In the genomic region with DNA sequence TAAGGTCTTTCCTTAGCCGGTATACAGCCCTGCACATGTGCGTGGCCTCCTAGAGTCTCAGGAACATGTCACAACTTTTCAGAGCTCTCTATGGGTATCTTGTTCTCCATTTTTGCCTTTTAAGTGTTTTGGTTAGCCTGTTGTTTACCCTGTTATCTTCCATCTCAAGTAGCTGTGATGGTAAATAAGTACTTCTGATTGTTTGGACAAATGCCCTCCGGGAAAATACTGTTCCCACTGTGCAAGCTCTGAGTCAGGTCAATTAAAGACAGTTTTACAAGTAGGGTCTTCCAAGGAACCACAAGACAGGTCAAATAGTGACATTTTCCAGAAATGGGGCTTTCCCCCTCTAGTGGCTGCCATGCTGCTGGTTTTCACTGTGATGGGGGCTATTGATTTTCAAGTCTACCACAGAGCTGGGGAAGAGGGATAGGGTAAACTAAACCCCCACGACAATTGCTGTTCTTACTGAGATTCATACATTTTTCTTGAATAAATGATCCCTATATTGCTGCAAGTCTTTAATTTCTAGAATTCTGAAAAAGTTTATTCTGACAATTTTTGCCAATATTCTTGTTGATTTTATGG, we compare ENCODE assay signal across 15 cellular contexts. TPM values are rescaled to one million over a fixed set of nuclear protein-coding genes. Genes with fewer than 3 reads are reported as not detected.
DNase-seq lines count a peak whose midpoint lies in the region; ATAC-seq and TF ChIP-seq lines count a peak whose summit lies in the region.
"Had no signal": no experiment of that assay in that cellular context is flagged by ENCODE, and none has a peak within 500 bp of the region (broad histone marks: within the 10 kb centered on the region; RNA-seq: fewer than 3 reads in every experiment).

No MANE protein-coding gene starts in this region.

- no peak overlapping the region for H3K4me2 ChIP-seq in mammary epithelial cell (ENCODE audit: insufficient read depth, low read depth, low read length)
- H3K4me2 ChIP-seq: KMS-11 had no signal

- H3K4me1 Mint-ChIP-seq in MCF 10A (ENCODE audit: insufficient read depth, unreplicated experiment) (peaks cover 13% of the 10 kb centered on the region), chondrocyte (ENCODE audit: low read depth) (peaks cover 18% of the 10 kb centered on the region)
- peaks cover 34 to 59% of the 10 kb centered on the region in 2 donors for H3K4me1 Mint-ChIP-seq in stimulated activated naive B cell treated with anti-CD40 and anti-IgM and Interleukin-4, amounts not matched to agents 10 μg/mL and 1 μg/mL and 100 μg/mL, for 72 hours
- peaks cover 17 to 57% (median 52%) of the 10 kb centered on the region in 4 donors for H3K4me1 Mint-ChIP-seq in naive thymus-derived CD8-positive, alpha-beta T cell

- H3K4me3 Mint-ChIP-seq in MCF 10A (ENCODE audit: unreplicated experiment) (no peak overlapping the region), chondrocyte (ENCODE audit: unreplicated experiment) (no peak overlapping the region)
- peak overlapping the region; percentile 29 to 48 for H3K4me3 Mint-ChIP-seq in stimulated activated naive B cell treated with anti-CD40 and anti-IgM and Interleukin-4, amounts not matched to agents 10 μg/mL and 1 μg/mL and 100 μg/mL, for 72 hours
- H3K4me3 Mint-ChIP-seq in naive thymus-derived CD8-positive, alpha-beta T cell, result no peak overlapping the region
- H3K4me3 Mint-ChIP-seq: activated CD4-positive, alpha-beta T cell treated with anti-CD3 and anti-CD28 coated beads, Interleukin-2, amount 10 ng/mL, durations not matched to agents 7 days and 5 days had no signal

- H3K79me2 ChIP-seq in mammary epithelial cell (ENCODE audit: insufficient read depth, low read length), result no peaks in the 10 kb centered on the region

- in situ Hi-C loops in mammary epithelial cell (cut with MboI; ENCODE audit: low sequenced_read_pairs in 2 of 2), result no loop called here

- H3K27me3 Mint-ChIP-seq in MCF 10A (ENCODE audit: insufficient read depth, unreplicated experiment), result no peaks in the 10 kb centered on the region
- H3K27me3 Mint-ChIP-seq in chondrocyte (ENCODE audit: low read depth), result no peaks in the 10 kb centered on the region
- H3K27me3 Mint-ChIP-seq in stimulated activated naive B cell treated with anti-CD40 and anti-IgM and Interleukin-4, amounts not matched to agents 10 μg/mL and 1 μg/mL and 100 μg/mL, for 72 hours, result no peaks in the 10 kb centered on the region
- no peaks in the 10 kb centered on the region for H3K27me3 Mint-ChIP-seq in naive thymus-derived CD8-positive, alpha-beta T cell
- H3K27me3 Mint-ChIP-seq: activated CD4-positive, alpha-beta T cell treated with anti-CD3 and anti-CD28 coated beads, Interleukin-2, amount 10 ng/mL, durations not matched to agents 7 days and 5 days; naive B cell had no signal

- H3K27ac ChIP-seq in mammary epithelial cell (ENCODE audit: insufficient read depth, low read depth, low read length), result no peak overlapping the region
- H3K27ac ChIP-seq: gastrocnemius medialis, KMS-11 had no signal

- no peaks in the 10 kb centered on the region for H3K27me3 ChIP-seq in mammary epithelial cell (ENCODE audit: insufficient read depth, low read length)
- H3K27me3 ChIP-seq: gastrocnemius medialis had no signal

- no peak overlapping the region for H3K9ac ChIP-seq in mammary epithelial cell (ENCODE audit: insufficient read depth, low read length)
- H3K9ac ChIP-seq: KMS-11 had no signal

- peaks cover 31% of the 10 kb centered on the region for H3K4me1 ChIP-seq in mammary epithelial cell (ENCODE audit: insufficient read depth, low read length)

- no peak overlapping the region for H3K4me3 ChIP-seq in mammary epithelial cell (replicated peaks in 1 of 3; ENCODE audit: insufficient read depth in 1 of 3, low read depth in 2 of 3, low read length in 3 of 3)
- no peak overlapping the region for H3K4me3 ChIP-seq in NB4 (ENCODE audit: low read depth, low read length)
- H3K4me3 ChIP-seq: gastrocnemius medialis had no signal

- no peaks in the 10 kb centered on the region for H4K20me1 ChIP-seq in mammary epithelial cell (ENCODE audit: insufficient read depth, low read length)

- peak overlapping the region; percentile 47 for H2AFZ ChIP-seq in mammary epithelial cell (ENCODE audit: low read depth, low read length)

- no peak overlapping the region for H3K27ac Mint-ChIP-seq in MCF 10A (ENCODE audit: low read depth, unreplicated experiment)
- no peak overlapping the region for H3K27ac Mint-ChIP-seq in chondrocyte (ENCODE audit: unreplicated experiment)
- peak overlapping the region; percentile 69 for H3K27ac Mint-ChIP-seq in stimulated activated naive B cell treated with anti-CD40 and anti-IgM and Interleukin-4, amounts not matched to agents 10 μg/mL and 1 μg/mL and 100 μg/mL, for 72 hours
- peak overlapping the region in 1 of 10 donors; percentile 59 for H3K27ac Mint-ChIP-seq in naive thymus-derived CD8-positive, alpha-beta T cell
- H3K27ac Mint-ChIP-seq: activated CD4-positive, alpha-beta T cell treated with anti-CD3 and anti-CD28 coated beads, Interleukin-2, amount 10 ng/mL, durations not matched to agents 7 days and 5 days had no signal

- DNase-seq in mammary epithelial cell (no peak), MCF 10A (ENCODE audit: unreplicated experiment) (no peak), NB4 (ENCODE audit: low read depth) (peak; percentile 21), chondrocyte (ENCODE audit: low spot score) (no peak), activated gamma-delta T cell treated with Interleukin-2 at 50 U/mL for 16 hours (no peak)
- DNase-seq in stimulated activated naive B cell treated with anti-CD40 and anti-IgM and Interleukin-4, amounts not matched to agents 10 μg/mL and 1 μg/mL and 100 μg/mL, for 72 hours, result no peak
- no peak for DNase-seq in naive thymus-derived CD8-positive, alpha-beta T cell
- DNase-seq: activated CD4-positive, alpha-beta T cell treated with anti-CD3 and anti-CD28 coated beads, Interleukin-2, amount 10 ng/mL, durations not matched to agents 7 days and 5 days; activated effector memory CD4-positive, alpha-beta T cell treated with Interleukin-2 at 50 U/mL for 16 hours; gastrocnemius medialis; GOT3; naive B cell; NCI-H748 treated with DMSO at 0.1 percent for 48 hours had no signal

- H3K9me3 Mint-ChIP-seq in MCF 10A (ENCODE audit: unreplicated experiment) (no peaks in the 10 kb centered on the region), chondrocyte (ENCODE audit: low read depth) (no peaks in the 10 kb centered on the region)
- H3K9me3 Mint-ChIP-seq in stimulated activated naive B cell treated with anti-CD40 and anti-IgM and Interleukin-4, amounts not matched to agents 10 μg/mL and 1 μg/mL and 100 μg/mL, for 72 hours, result peaks cover 0 to 3% of the 10 kb centered on the region in 2 donors
- H3K9me3 Mint-ChIP-seq in naive thymus-derived CD8-positive, alpha-beta T cell, result no peaks in the 10 kb centered on the region
- H3K9me3 Mint-ChIP-seq: activated CD4-positive, alpha-beta T cell treated with anti-CD3 and anti-CD28 coated beads, Interleukin-2, amount 10 ng/mL, durations not matched to agents 7 days and 5 days had no signal

- CTCF ChIA-PET in mammary epithelial cell (lab: Charles Lee; ENCODE audit: low non-redundant PET), result no interaction called here
- CTCF ChIA-PET in MCF 10A (lab: Yijun Ruan, JAX), result interaction anchor here (0.6 to 1.2 kb wide), 4 partner anchors 10 to 466 kb away, joined by 3 to 4 read pairs (median 3); no protein-coding TSS in a partner anchor

- no peak for TF ChIP-seq POLR2A in NB4 (IDR thresholded peaks at IDR 0.05; ENCODE audit: extremely low read depth, insufficient read length)

- 96% methylated on average over 4 of the region's 4 CpGs for WGBS in mammary epithelial cell (ENCODE audit: low coverage, missing lambda C conversion rate)

- H3K36me3 ChIP-seq in mammary epithelial cell (ENCODE audit: insufficient read depth, low read length), result no peaks in the 10 kb centered on the region
- H3K36me3 ChIP-seq: gastrocnemius medialis had no signal

- POLR2A ChIA-PET in MCF 10A (lab: Yijun Ruan, JAX), result interaction anchor here (1.0 kb wide), 1 partner anchor 16 kb away, joined by 4 read pairs; no protein-coding TSS in a partner anchor
- POLR2A ChIA-PET in naive thymus-derived CD8-positive, alpha-beta T cell (lab: Charles Lee), result interaction anchor here (0.5 to 0.6 kb wide), 2 partner anchors 1043 to 1154 kb away, joined by 3 to 6 read pairs; no protein-coding TSS in a partner anchor

- dilution Hi-C loops in mammary epithelial cell (cut with HindIII; ENCODE audit: low sequenced_read_pairs), result no loop called here

- no peak for ATAC-seq in stimulated activated naive B cell treated with anti-CD40 and anti-IgM and Interleukin-4, amounts not matched to agents 10 μg/mL and 1 μg/mL and 100 μg/mL, for 72 hours (replicated peaks)
- ATAC-seq in naive thymus-derived CD8-positive, alpha-beta T cell, result no peak
- no peak for ATAC-seq in HG03469 (IDR thresholded peaks at IDR 0.05; ENCODE audit: unreplicated experiment)
- ATAC-seq: gastrocnemius medialis had no signal

- H3K36me3 Mint-ChIP-seq in MCF 10A (ENCODE audit: insufficient read depth, unreplicated experiment) (peaks cover 6% of the 10 kb centered on the region), chondrocyte (ENCODE audit: low read depth) (no peaks in the 10 kb centered on the region)
- H3K36me3 Mint-ChIP-seq in stimulated activated naive B cell treated with anti-CD40 and anti-IgM and Interleukin-4, amounts not matched to agents 10 μg/mL and 1 μg/mL and 100 μg/mL, for 72 hours, result peaks cover 4 to 18% of the 10 kb centered on the region in 2 donors
- no peaks in the 10 kb centered on the region for H3K36me3 Mint-ChIP-seq in naive thymus-derived CD8-positive, alpha-beta T cell
- H3K36me3 Mint-ChIP-seq: naive B cell had no signal

- no peaks in the 10 kb centered on the region for H3K9me3 ChIP-seq in mammary epithelial cell (replicated peaks; ENCODE audit: insufficient read depth, low read length)
- H3K9me3 ChIP-seq: gastrocnemius medialis had no signal

- intact Hi-C loops in mammary epithelial cell (cut with micrococcal nuclease), result loop anchor here (5.0 kb wide), 1 partner anchor 108 kb away; a partner anchor contains a TSS
- intact Hi-C loops in MCF 10A (cut with micrococcal nuclease), result no loop called here

- BruUV-seq in mammary epithelial cell (replicated peaks; lab: Mats Ljungman, UMichigan) (no TSS peak), MCF 10A (replicated peaks; lab: Mats Ljungman, UMichigan) (no TSS peak)

- TF ChIP-seq CTCF in mammary epithelial cell (conservative IDR thresholded peaks at IDR 0.05 in 1 of 2, IDR thresholded peaks at IDR 0.05 in 1 of 2; ENCODE audit: extremely low read depth in 1 of 2, insufficient read depth in 1 of 2, low read depth in 1 of 2, low read length in 2 of 2) (peak in 1 of 2 donors; percentile 9), MCF 10A (IDR thresholded peaks at IDR 0.05; ENCODE audit: unreplicated experiment) (no peak), NB4 (IDR thresholded peaks at IDR 0.05; ENCODE audit: low read depth, low read length) (peak; percentile 15), chondrocyte (IDR thresholded peaks at IDR 0.05) (peak; percentile 41)

RNA-seq across cellular contexts. Expression of a gene that starts 4.3 kb away (rescaled TPM):
- total RNA-seq in mammary epithelial cell (1 to 10 TPM; 2.8 to 3.5 TPM), MCF 10A (2022) (10.0 and 12.7 TPM in 2 replicates), chondrocyte (3.3 to 7.0 TPM (median 3.9 TPM) in 3 replicates)
- 1.3 TPM for polyA plus RNA-seq in mammary epithelial cell
- polyA minus RNA-seq in mammary epithelial cell, result not detected
- 10 to 100 TPM; 12.1 TPM for total RNA-seq in naive thymus-derived CD8-positive, alpha-beta T cell
- polyA plus RNA-seq in naive thymus-derived CD8-positive, alpha-beta T cell, result 10 to 100 TPM in 1 of 3 donors, 1 to 10 TPM in 2; 6.5 to 16.8 (median 8.0) TPM

Comparison
In these comparisons a context has a peak if more than half of its experiments do, and no peak if none do; other contexts are left out.
1. H3K4me3 Mint-ChIP-seq: peak in stimulated activated naive B cell treated with anti-CD40 and anti-IgM and Interleukin-4, amounts not matched to agents 10 μg/mL and 1 μg/mL and 100 μg/mL, for 72 hours (2 of 2); none in MCF 10A (single experiment), chondrocyte (single experiment) and naive thymus-derived CD8-positive, alpha-beta T cell (0 of 10).